In genomic region chr12:115203661-115204060, GRCh38 we compare ENCODE assay signal across 23 cellular contexts.
A peak's percentile ranks its signal among the peaks of the same experiment; 100 is the strongest.
DNase-seq lines count a peak whose midpoint lies in the region; ATAC-seq and TF ChIP-seq lines count a peak whose summit lies in the region.
"Had no signal": no experiment of that assay in that cellular context is flagged by ENCODE, and none has a peak within 500 bp of the region (broad histone marks: within the 10 kb centered on the region; RNA-seq: fewer than 3 reads in every experiment).

No MANE protein-coding gene starts in this region.

- H4K91ac ChIP-seq in mesenchymal stem cell (ENCODE audit: low read length): no peak overlapping the region

- H3K4me3 ChIP-seq in AG04450 (ENCODE audit: low read depth, low read length) (no peak overlapping the region), mesenchymal stem cell (ENCODE audit: insufficient read depth in 1 of 2, low read depth in 1 of 2, low read length in 2 of 2) (no peak overlapping the region), OCI-LY7 (ENCODE audit: low read depth, low read length, poor library complexity, severe bottlenecking) (no peak overlapping the region), MM.1S (ENCODE audit: low read length) (no peak overlapping the region)
- H3K4me3 ChIP-seq: A549, colonic mucosa, SJSA1, spleen had no signal

- WGBS in mesenchymal stem cell: 65% methylated on average over 2 of the region's 3 CpGs

- H3K4ac ChIP-seq in mesenchymal stem cell (ENCODE audit: low read depth in 1 of 2, low read length in 2 of 2): no peak overlapping the region

- no peak for ATAC-seq in HG03196 (IDR thresholded peaks at IDR 0.05; ENCODE audit: unreplicated experiment)
- ATAC-seq: A549; activated CD8-positive, alpha-beta T cell treated with anti-CD3 and anti-CD28 coated beads for 36 hours; natural killer cell treated with Interleukin-12 subunit alpha and Interleukin-12 subunit beta and Interleukin-15 and Interleukin-18, amount 100 ng/mL, for 72 hours had no signal

- no peaks in the 10 kb centered on the region for H3K4me1 ChIP-seq in mesenchymal stem cell (ENCODE audit: control insufficient read depth, insufficient read depth, low read depth, low read length)
- H3K4me1 ChIP-seq in OCI-LY7 (ENCODE audit: insufficient read depth, low read length, poor library complexity, severe bottlenecking): no peaks in the 10 kb centered on the region
- H3K4me1 ChIP-seq in MM.1S (ENCODE audit: low read length): no peaks in the 10 kb centered on the region
- H3K4me1 ChIP-seq: colonic mucosa, spleen had no signal

- TF ChIP-seq CTCF in AG04450 (IDR thresholded peaks at IDR 0.05; ENCODE audit: low read depth, low read length) (no peak), OCI-LY7 (conservative IDR thresholded peaks at IDR 0.05; ENCODE audit: low read length) (no peak), GM13977 (IDR thresholded peaks at IDR 0.05; ENCODE audit: extremely low read depth, insufficient read depth, missing control alignments) (no peak), MM.1S (IDR thresholded peaks at IDR 0.05; ENCODE audit: low read length) (no peak)

- H4K20me1 ChIP-seq in OCI-LY7 (ENCODE audit: insufficient read depth, low read length): no peaks in the 10 kb centered on the region
- no peaks in the 10 kb centered on the region for H4K20me1 ChIP-seq in MM.1S (ENCODE audit: insufficient read depth, low read length)

- H4K8ac ChIP-seq in mesenchymal stem cell (ENCODE audit: low read length): no peak overlapping the region

- no peaks in the 10 kb centered on the region for H3K27me3 ChIP-seq in AG04450 (ENCODE audit: control insufficient read depth, insufficient read depth, low read length)
- no peaks in the 10 kb centered on the region for H3K27me3 ChIP-seq in mesenchymal stem cell (ENCODE audit: control insufficient read depth in 1 of 2, insufficient read depth in 1 of 2, low read length in 2 of 2)
- H3K27me3 ChIP-seq in MM.1S (replicated peaks; ENCODE audit: insufficient read depth, low read length): 0 out of 2 replicates have a peak, but pooled peaks cover 4% of the 10 kb centered on the region
- H3K27me3 ChIP-seq: brain microvascular endothelial cell, colonic mucosa, SJSA1, spleen had no signal

- no peaks in the 10 kb centered on the region for H3K79me1 ChIP-seq in mesenchymal stem cell (replicated peaks; ENCODE audit: low read length, poor library complexity, severe bottlenecking)

- H2BK5ac ChIP-seq in mesenchymal stem cell (ENCODE audit: low read depth, low read length, poor library complexity, severe bottlenecking): no peak overlapping the region

- CTCF ChIA-PET in AG04450 (lab: Charles Lee): no interaction called here
- CTCF ChIA-PET in OCI-LY7 (lab: Charles Lee; ENCODE audit: unreplicated experiment): no interaction called here

- no TSS peak for BruUV-seq in OCI-LY7 (replicated peaks; lab: Mats Ljungman, UMichigan)

- no peak overlapping the region for H3K18ac ChIP-seq in mesenchymal stem cell (ENCODE audit: low read depth in 1 of 2, low read length in 2 of 2)

- H2AFZ ChIP-seq in mesenchymal stem cell (ENCODE audit: low read depth, low read length) (no peak overlapping the region), OCI-LY7 (ENCODE audit: low read length) (no peak overlapping the region), MM.1S (ENCODE audit: low read length) (no peak overlapping the region)

- POLR2A ChIA-PET in AG04450 (lab: Yijun Ruan, JAX): no interaction called here
- POLR2A ChIA-PET in OCI-LY7 (lab: Charles Lee): no interaction called here

- H3K14ac ChIP-seq in mesenchymal stem cell (ENCODE audit: low read length in 2 of 2): no peak overlapping the region

- H3F3A ChIP-seq in MM.1S (ENCODE audit: insufficient read depth, low read length): no peaks in the 10 kb centered on the region

- H3K9me3 ChIP-seq in AG04450 (ENCODE audit: control insufficient read depth, insufficient read depth, low read length) (no peaks in the 10 kb centered on the region), mesenchymal stem cell (ENCODE audit: control insufficient read depth, low read length) (no peaks in the 10 kb centered on the region), OCI-LY7 (ENCODE audit: low read length) (no peaks in the 10 kb centered on the region), MM.1S (replicated peaks; ENCODE audit: insufficient read depth, low read length) (no peaks in the 10 kb centered on the region)
- H3K9me3 ChIP-seq: A549, colonic mucosa, SJSA1, spleen had no signal

- H3K36me3 ChIP-seq in mesenchymal stem cell (ENCODE audit: control insufficient read depth in 1 of 2, insufficient read depth in 2 of 2, low read depth in 1 of 2, low read length in 2 of 2) (no peaks in the 10 kb centered on the region), OCI-LY7 (ENCODE audit: insufficient read depth, low read length) (no peaks in the 10 kb centered on the region), MM.1S (replicated peaks; ENCODE audit: insufficient read depth, low read length) (no peaks in the 10 kb centered on the region)
- H3K36me3 ChIP-seq: brain microvascular endothelial cell, colonic mucosa, SJSA1, spleen had no signal

- in situ Hi-C loops in GM13977 (cut with MboI; ENCODE audit: low pct_unique_long_range_greater_than_20kb, low sequenced_read_pairs, unreplicated experiment): no loop called here

- no peak overlapping the region for H2AK5ac ChIP-seq in mesenchymal stem cell (ENCODE audit: low read length, severe bottlenecking)

- no peak overlapping the region for H2BK120ac ChIP-seq in mesenchymal stem cell (ENCODE audit: low read depth, low read length)

- DNase-seq in AG04450 (ENCODE audit: low read depth, low spot score) (peak; percentile 24), HCEC 1CT (peak; percentile 49), astrocyte of the hippocampus (ENCODE audit: low read depth, low spot score) (peak; percentile 12), mesenchymal stem cell (no peak), OCI-LY7 (ENCODE audit: low spot score) (no peak), GM13977 (ENCODE audit: low spot score) (no peak), MM.1S (no peak)
- DNase-seq: activated CD4-positive, CD25-positive, alpha-beta regulatory T cell; activated CD8-positive, alpha-beta T cell treated with anti-CD3 and anti-CD28 coated beads for 36 hours; activated naive CD4-positive, alpha-beta T cell treated with anti-CD3 and anti-CD28 coated beads, Interleukin-2, amount 50 U/mL, for 16 hours; activated T-cell treated with anti-CD3 and anti-CD28 coated beads, Interleukin-2, amount 50 U/mL, for 1 hour; brain microvascular endothelial cell; CD4-positive, CD25-positive, alpha-beta regulatory T cell; colonic mucosa; foreskin melanocyte; kidney glomerular epithelial cell; NCI-H146; NCI-H748 treated with DMSO at 0.1 percent for 48 hours; spleen had no signal

- H3K23ac ChIP-seq in mesenchymal stem cell (ENCODE audit: low read length in 2 of 2): no peak overlapping the region

- no peak overlapping the region for H3K4me2 ChIP-seq in mesenchymal stem cell (ENCODE audit: low read length, poor library complexity, severe bottlenecking)
- no peak overlapping the region for H3K4me2 ChIP-seq in OCI-LY7 (ENCODE audit: low read length)
- H3K4me2 ChIP-seq in MM.1S (ENCODE audit: low read depth, low read length): no peak overlapping the region
- H3K4me2 ChIP-seq: A549 had no signal

- no peak overlapping the region for H2BK15ac ChIP-seq in mesenchymal stem cell (ENCODE audit: low read depth, poor library complexity, severe bottlenecking)

- H3K79me2 ChIP-seq in OCI-LY7 (ENCODE audit: insufficient read depth, low read depth, low read length): no peaks in the 10 kb centered on the region
- no peaks in the 10 kb centered on the region for H3K79me2 ChIP-seq in MM.1S (ENCODE audit: low read length)

- no peak overlapping the region for H2BK12ac ChIP-seq in mesenchymal stem cell (ENCODE audit: low read length in 2 of 2)

- intact Hi-C loops in OCI-LY7 (cut with micrococcal nuclease; ENCODE audit: unreplicated experiment): no loop called here

- peak overlapping the region; percentile 40 for H3K9ac ChIP-seq in mesenchymal stem cell (ENCODE audit: low read length)
- H3K9ac ChIP-seq in MM.1S (ENCODE audit: low read length): no peak overlapping the region

- no peak overlapping the region for H3K27ac ChIP-seq in AG04450 (ENCODE audit: low read depth, low read length)
- H3K27ac ChIP-seq in mesenchymal stem cell (ENCODE audit: low read length, poor library complexity, severe bottlenecking): no peak overlapping the region
- H3K27ac ChIP-seq in OCI-LY7 (ENCODE audit: low read depth, low read length, poor library complexity, severe bottlenecking): no peak overlapping the region
- no peak overlapping the region for H3K27ac ChIP-seq in MM.1S (ENCODE audit: low read length)
- H3K27ac ChIP-seq: A549, brain microvascular endothelial cell, colonic mucosa, SJSA1, spleen had no signal

- H3K9me2 ChIP-seq in OCI-LY7 (ENCODE audit: insufficient read depth, low read length) (no peaks in the 10 kb centered on the region), MM.1S (replicated peaks; ENCODE audit: insufficient read depth, low read length) (no peaks in the 10 kb centered on the region)

Comparison
In these comparisons a context has a peak if more than half of its experiments do, and no peak if none do; other contexts are left out.
1. DNase-seq: peak in AG04450 (single experiment), HCEC 1CT (single experiment) and astrocyte of the hippocampus (single experiment); none in mesenchymal stem cell (single experiment), OCI-LY7 (single experiment), GM13977 (single experiment) and MM.1S (single experiment).